In the genomic region with DNA sequence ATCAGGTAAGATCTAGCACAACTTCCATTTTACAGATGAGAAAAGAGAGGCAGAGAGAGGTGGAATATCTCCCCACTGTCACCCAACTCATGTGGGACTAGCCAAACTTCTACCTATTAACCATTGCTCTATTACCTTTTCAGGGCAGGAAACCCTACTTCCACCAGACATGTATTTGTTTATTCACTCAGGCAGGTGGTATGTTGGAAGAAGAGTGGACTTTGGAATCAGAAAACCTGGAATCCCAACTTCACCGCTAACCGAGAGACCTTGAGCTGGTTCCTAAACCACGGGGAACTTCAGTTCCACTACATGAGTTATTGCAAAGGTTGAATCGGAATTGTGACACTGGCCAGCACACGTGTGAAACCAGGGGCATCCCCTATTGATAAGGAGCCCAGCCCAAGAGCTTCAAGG, we compare ENCODE assay signal across 17 cellular contexts. TPM values are rescaled to one million over a fixed set of nuclear protein-coding genes. Genes with fewer than 3 reads are reported as not detected.
DNase-seq lines count a peak whose midpoint lies in the region; ATAC-seq and TF ChIP-seq lines count a peak whose summit lies in the region.
"Had no signal": no experiment of that assay in that cellular context is flagged by ENCODE, and none has a peak within 500 bp of the region (broad histone marks: within the 10 kb centered on the region; RNA-seq: fewer than 3 reads in every experiment).

No MANE protein-coding gene starts in this region.

- no peaks in the 10 kb centered on the region for H3K9me3 ChIP-seq in right lobe of liver

- peaks cover 0 to 28% (median 14%) of the 10 kb centered on the region in 4 donors for H3K4me1 ChIP-seq in right lobe of liver

- no peaks in the 10 kb centered on the region for H3K36me3 ChIP-seq in right lobe of liver

- DNase-seq in stimulated activated naive CD8-positive, alpha-beta T cell treated with anti-CD3 and anti-CD28 coated beads, Interleukin-15, Interleukin-2, amounts not matched to agents 100 U/mL and 50 U/mL, for 24 hours: no peak
- DNase-seq in activated naive CD8-positive, alpha-beta T cell treated with anti-CD3 and anti-CD28 coated beads for 36 hours: no peak
- DNase-seq in right lobe of liver (peak; percentile 51 to 72 (median 69)), iPS-NIHi7 (ENCODE audit: extremely low spot score) (no peak), HuH-7.5 (ENCODE audit: low spot score) (no peak)
- DNase-seq in activated CD4-positive, alpha-beta memory T cell treated with anti-CD3 and anti-CD28 coated beads, Interleukin-2, amount 10 ng/mL, durations not matched to agents 7 days and 5 days: no peak
- DNase-seq: DMS79 treated with DMSO at 0.1 percent for 48 hours, NCI-H1048, NCI-H1694, NCI-H446, NCI-H82, SHP77 treated with DMSO at 0.1 percent for 48 hours had no signal

- ATAC-seq in stimulated activated naive CD8-positive, alpha-beta T cell treated with anti-CD3 and anti-CD28 coated beads, Interleukin-15, Interleukin-2, amounts not matched to agents 100 U/mL and 50 U/mL, for 24 hours: no peak
- peak; percentile 69 to 87 (median 77) for ATAC-seq in right lobe of liver
- ATAC-seq in GM21526 (IDR thresholded peaks at IDR 0.05; ENCODE audit: low FRiP score, unreplicated experiment): no peak
- ATAC-seq: HCT116, K562 had no signal

- no peak overlapping the region for H3K4me3 ChIP-seq in right lobe of liver
- H3K4me3 ChIP-seq: K562 had no signal

- intact Hi-C loops in right lobe of liver (cut with DNase I): no loop called here

- H3K27ac Mint-ChIP-seq in stimulated activated naive CD8-positive, alpha-beta T cell treated with anti-CD3 and anti-CD28 coated beads, Interleukin-15, Interleukin-2, amounts not matched to agents 100 ng/mL and 50 ng/mL, for 24 hours: peak overlapping the region; percentile 84
- peak overlapping the region; percentile 88 for H3K27ac Mint-ChIP-seq in activated naive CD8-positive, alpha-beta T cell treated with anti-CD3 and anti-CD28 coated beads for 36 hours
- H3K27ac Mint-ChIP-seq in activated CD4-positive, alpha-beta memory T cell treated with anti-CD3 and anti-CD28 coated beads, Interleukin-2, amount 10 ng/mL, durations not matched to agents 7 days and 5 days: no peak overlapping the region
- H3K27ac Mint-ChIP-seq: CD14-positive monocyte had no signal

- no peaks in the 10 kb centered on the region for H3K36me3 Mint-ChIP-seq in stimulated activated naive CD8-positive, alpha-beta T cell treated with anti-CD3 and anti-CD28 coated beads, Interleukin-15, Interleukin-2, amounts not matched to agents 100 ng/mL and 50 ng/mL, for 24 hours (ENCODE audit: low read depth)
- no peaks in the 10 kb centered on the region for H3K36me3 Mint-ChIP-seq in activated naive CD8-positive, alpha-beta T cell treated with anti-CD3 and anti-CD28 coated beads for 36 hours
- no peaks in the 10 kb centered on the region for H3K36me3 Mint-ChIP-seq in activated CD4-positive, alpha-beta memory T cell treated with anti-CD3 and anti-CD28 coated beads, Interleukin-2, amount 10 ng/mL, durations not matched to agents 7 days and 5 days (ENCODE audit: low read depth)
- H3K36me3 Mint-ChIP-seq: CD14-positive monocyte had no signal

- no peaks in the 10 kb centered on the region for H3K27me3 ChIP-seq in right lobe of liver

- CTCF ChIA-PET in activated CD4-positive, alpha-beta memory T cell treated with anti-CD3 and anti-CD28 coated beads, Interleukin-2, amount 10 ng/mL, durations not matched to agents 7 days and 5 days (lab: Charles Lee): interaction anchor here (5.3 kb wide), 1 partner anchor 10 kb away, joined by 22 read pairs; no protein-coding TSS in a partner anchor

- POLR2A ChIA-PET in activated CD4-positive, alpha-beta memory T cell treated with anti-CD3 and anti-CD28 coated beads, Interleukin-2, amount 10 ng/mL, durations not matched to agents 7 days and 5 days (lab: Charles Lee): no interaction called here

- 17% methylated on average over 5 of the region's 5 CpGs for WGBS in right lobe of liver (ENCODE audit: insufficient coverage, low coverage, low lambda C conversion rate, missing lambda C conversion rate)

- H3K9me3 Mint-ChIP-seq in stimulated activated naive CD8-positive, alpha-beta T cell treated with anti-CD3 and anti-CD28 coated beads, Interleukin-15, Interleukin-2, amounts not matched to agents 100 ng/mL and 50 ng/mL, for 24 hours: no peaks in the 10 kb centered on the region
- H3K9me3 Mint-ChIP-seq in activated naive CD8-positive, alpha-beta T cell treated with anti-CD3 and anti-CD28 coated beads for 36 hours: no peaks in the 10 kb centered on the region
- no peaks in the 10 kb centered on the region for H3K9me3 Mint-ChIP-seq in activated CD4-positive, alpha-beta memory T cell treated with anti-CD3 and anti-CD28 coated beads, Interleukin-2, amount 10 ng/mL, durations not matched to agents 7 days and 5 days

- H3K27ac ChIP-seq in right lobe of liver: peak overlapping the region; percentile 66 to 86 (median 66)

- peaks cover 34% of the 10 kb centered on the region for H3K27me3 Mint-ChIP-seq in stimulated activated naive CD8-positive, alpha-beta T cell treated with anti-CD3 and anti-CD28 coated beads, Interleukin-15, Interleukin-2, amounts not matched to agents 100 ng/mL and 50 ng/mL, for 24 hours
- H3K27me3 Mint-ChIP-seq in activated naive CD8-positive, alpha-beta T cell treated with anti-CD3 and anti-CD28 coated beads for 36 hours: peaks cover 17% of the 10 kb centered on the region
- H3K27me3 Mint-ChIP-seq in activated CD4-positive, alpha-beta memory T cell treated with anti-CD3 and anti-CD28 coated beads, Interleukin-2, amount 10 ng/mL, durations not matched to agents 7 days and 5 days: peaks cover 34% of the 10 kb centered on the region

- peak; percentile 44 for TF ChIP-seq POLR2A in right lobe of liver (IDR thresholded peaks at IDR 0.05)

- peaks cover 62% of the 10 kb centered on the region for H3K4me1 Mint-ChIP-seq in stimulated activated naive CD8-positive, alpha-beta T cell treated with anti-CD3 and anti-CD28 coated beads, Interleukin-15, Interleukin-2, amounts not matched to agents 100 ng/mL and 50 ng/mL, for 24 hours (ENCODE audit: low read depth)
- H3K4me1 Mint-ChIP-seq in activated naive CD8-positive, alpha-beta T cell treated with anti-CD3 and anti-CD28 coated beads for 36 hours: peaks cover 65% of the 10 kb centered on the region
- H3K4me1 Mint-ChIP-seq in activated CD4-positive, alpha-beta memory T cell treated with anti-CD3 and anti-CD28 coated beads, Interleukin-2, amount 10 ng/mL, durations not matched to agents 7 days and 5 days: peaks cover 12% of the 10 kb centered on the region

- no peak for TF ChIP-seq CTCF in right lobe of liver (IDR thresholded peaks at IDR 0.05)

- H3K4me3 Mint-ChIP-seq in stimulated activated naive CD8-positive, alpha-beta T cell treated with anti-CD3 and anti-CD28 coated beads, Interleukin-15, Interleukin-2, amounts not matched to agents 100 ng/mL and 50 ng/mL, for 24 hours: no peak overlapping the region
- H3K4me3 Mint-ChIP-seq in activated naive CD8-positive, alpha-beta T cell treated with anti-CD3 and anti-CD28 coated beads for 36 hours: no peak overlapping the region
- H3K4me3 Mint-ChIP-seq in activated CD4-positive, alpha-beta memory T cell treated with anti-CD3 and anti-CD28 coated beads, Interleukin-2, amount 10 ng/mL, durations not matched to agents 7 days and 5 days: no peak overlapping the region
- H3K4me3 Mint-ChIP-seq: CD14-positive monocyte had no signal

RNA-seq across cellular contexts. Expression of gene GLIS3, which starts 5.2 kb away (rescaled TPM):
- total RNA-seq in activated naive CD8-positive, alpha-beta T cell treated with anti-CD3 and anti-CD28 coated beads for 36 hours: 1 to 10 TPM; 2.0 to 2.3 TPM
- 10 to 100 TPM in 5 of 6 experiments, 1 to 10 TPM in 1; 9.6 to 17.7 (median 11.2) TPM for total RNA-seq in right lobe of liver
- under 1 TPM; 0.33 to 0.35 TPM for total RNA-seq in activated CD4-positive, alpha-beta memory T cell treated with anti-CD3 and anti-CD28 coated beads, Interleukin-2, amount 10 ng/mL, durations not matched to agents 7 days and 5 days

Comparison
In these comparisons a context has a peak if more than half of its experiments do, and no peak if none do; other contexts are left out.
1. ATAC-seq: peak in right lobe of liver (4 of 4); none in stimulated activated naive CD8-positive, alpha-beta T cell treated with anti-CD3 and anti-CD28 coated beads, Interleukin-15, Interleukin-2, amounts not matched to agents 100 U/mL and 50 U/mL, for 24 hours (single experiment) and GM21526 (single experiment).
2. DNase-seq: peak in right lobe of liver (3 of 3); none in stimulated activated naive CD8-positive, alpha-beta T cell treated with anti-CD3 and anti-CD28 coated beads, Interleukin-15, Interleukin-2, amounts not matched to agents 100 U/mL and 50 U/mL, for 24 hours (single experiment), activated naive CD8-positive, alpha-beta T cell treated with anti-CD3 and anti-CD28 coated beads for 36 hours (single experiment), activated CD4-positive, alpha-beta memory T cell treated with anti-CD3 and anti-CD28 coated beads, Interleukin-2, amount 10 ng/mL, durations not matched to agents 7 days and 5 days (single experiment), iPS-NIHi7 (single experiment) and HuH-7.5 (single experiment).